Comparison of ENCODE assay signal across 14 cellular contexts in the genomic region with DNA sequence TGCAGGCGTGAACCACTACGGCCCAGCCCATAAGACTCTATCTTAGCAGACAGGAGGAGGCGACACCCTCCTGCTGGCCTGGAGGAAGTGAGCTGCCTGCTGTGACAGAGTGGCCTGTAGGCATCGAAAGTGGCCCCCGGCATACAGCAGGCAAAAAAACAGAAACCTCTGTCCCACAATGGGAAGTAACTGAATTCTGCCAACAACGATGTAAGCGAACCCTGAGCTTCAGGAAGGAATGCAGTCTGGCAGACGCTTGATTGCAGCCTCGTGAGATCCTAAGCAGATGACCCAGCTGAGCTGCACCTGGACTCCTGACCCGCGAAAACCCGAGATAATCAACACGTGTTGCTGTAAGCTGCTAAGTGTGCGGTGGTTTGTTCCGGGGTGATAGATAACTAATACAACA. TPM values are rescaled to one million over a fixed set of nuclear protein-coding genes. Genes with fewer than 3 reads are reported as not detected.
A peak's percentile ranks its signal among the peaks of the same experiment; 100 is the strongest.
DNase-seq lines count a peak whose midpoint lies in the region; ATAC-seq and TF ChIP-seq lines count a peak whose summit lies in the region.
"Had no signal": no experiment of that assay in that cellular context is flagged by ENCODE, and none has a peak within 500 bp of the region (broad histone marks: within the 10 kb centered on the region; RNA-seq: fewer than 3 reads in every experiment).

No MANE protein-coding gene starts in this region.

- intact Hi-C loops in activated CD8-positive, alpha-beta T cell treated with anti-CD3 and anti-CD28 coated beads for 36 hours (cut with micrococcal nuclease), result no loop called here
- intact Hi-C loops in CD4-positive, alpha-beta T cell (cut with DNase I, micrococcal nuclease), result no loop called here
- intact Hi-C loops in Calu3 (cut with micrococcal nuclease; ENCODE audit: unreplicated experiment), result no loop called here
- intact Hi-C loops in thyroid gland (cut with DNase I), result no loop called here

- no peaks in the 10 kb centered on the region for H3K9me3 Mint-ChIP-seq in activated CD8-positive, alpha-beta T cell treated with anti-CD3 and anti-CD28 coated beads for 36 hours
- no peaks in the 10 kb centered on the region for H3K9me3 Mint-ChIP-seq in activated CD8-positive, alpha-beta T cell treated with anti-CD3 and anti-CD28 coated beads, Interleukin-2, amount 10 ng/mL, durations not matched to agents 7 days and 5 days (ENCODE audit: insufficient read depth)
- no peaks in the 10 kb centered on the region for H3K9me3 Mint-ChIP-seq in stimulated activated naive B cell treated with anti-CD40 and anti-IgM and Interleukin-4, amounts not matched to agents 10 μg/mL and 1 μg/mL and 100 μg/mL, for 72 hours
- H3K9me3 Mint-ChIP-seq in CD4-positive, alpha-beta T cell, result no peaks in the 10 kb centered on the region
- no peaks in the 10 kb centered on the region for H3K9me3 Mint-ChIP-seq in Calu3 (ENCODE audit: low read depth, unreplicated experiment)

- no peak for TF ChIP-seq CTCF in activated CD8-positive, alpha-beta T cell treated with anti-CD3 and anti-CD28 coated beads for 36 hours (IDR thresholded peaks at IDR 0.05)
- TF ChIP-seq CTCF in CD4-positive, alpha-beta T cell (IDR thresholded peaks at IDR 0.05), result no peak
- TF ChIP-seq CTCF in Calu3 (IDR thresholded peaks at IDR 0.05; ENCODE audit: unreplicated experiment) (no peak), thyroid gland (IDR thresholded peaks at IDR 0.05) (no peak)

- peak; percentile 55 for ATAC-seq in activated CD8-positive, alpha-beta T cell treated with anti-CD3 and anti-CD28 coated beads for 36 hours
- ATAC-seq in activated CD8-positive, alpha-beta T cell treated with anti-CD3 and anti-CD28 coated beads, Interleukin-2, amount 10 ng/mL, durations not matched to agents 7 days and 5 days, result no peak
- peak; percentile 83 to 89 for ATAC-seq in stimulated activated naive B cell treated with anti-CD40 and anti-IgM and Interleukin-4, amounts not matched to agents 10 μg/mL and 1 μg/mL and 100 μg/mL, for 72 hours (replicated peaks)
- no peak for ATAC-seq in CD4-positive, alpha-beta T cell (ENCODE audit: poor library complexity)
- ATAC-seq: activated CD8-positive, alpha-beta memory T cell treated with anti-CD3 and anti-CD28 coated beads, Interleukin-2, amount 10 ng/mL, durations not matched to agents 7 days and 5 days had no signal

- peaks cover 9% of the 10 kb centered on the region for H3K27me3 Mint-ChIP-seq in activated CD8-positive, alpha-beta T cell treated with anti-CD3 and anti-CD28 coated beads for 36 hours
- H3K27me3 Mint-ChIP-seq in activated CD8-positive, alpha-beta T cell treated with anti-CD3 and anti-CD28 coated beads, Interleukin-2, amount 10 ng/mL, durations not matched to agents 7 days and 5 days (ENCODE audit: low read depth), result peaks cover 15% of the 10 kb centered on the region
- no peaks in the 10 kb centered on the region for H3K27me3 Mint-ChIP-seq in stimulated activated naive B cell treated with anti-CD40 and anti-IgM and Interleukin-4, amounts not matched to agents 10 μg/mL and 1 μg/mL and 100 μg/mL, for 72 hours
- H3K27me3 Mint-ChIP-seq in CD4-positive, alpha-beta T cell, result peaks cover 13% of the 10 kb centered on the region
- H3K27me3 Mint-ChIP-seq in Calu3 (ENCODE audit: unreplicated experiment), result peaks cover 18% of the 10 kb centered on the region

- H3K4me3 Mint-ChIP-seq in activated CD8-positive, alpha-beta T cell treated with anti-CD3 and anti-CD28 coated beads for 36 hours, result no peak overlapping the region
- H3K4me3 Mint-ChIP-seq in activated CD8-positive, alpha-beta T cell treated with anti-CD3 and anti-CD28 coated beads, Interleukin-2, amount 10 ng/mL, durations not matched to agents 7 days and 5 days, result no peak overlapping the region
- H3K4me3 Mint-ChIP-seq in stimulated activated naive B cell treated with anti-CD40 and anti-IgM and Interleukin-4, amounts not matched to agents 10 μg/mL and 1 μg/mL and 100 μg/mL, for 72 hours, result peak overlapping the region in 1 of 2 donors; percentile 21
- no peak overlapping the region for H3K4me3 Mint-ChIP-seq in CD4-positive, alpha-beta T cell
- no peak overlapping the region for H3K4me3 Mint-ChIP-seq in Calu3 (ENCODE audit: low read depth, unreplicated experiment)
- H3K4me3 Mint-ChIP-seq: activated CD8-positive, alpha-beta memory T cell treated with anti-CD3 and anti-CD28 coated beads, Interleukin-2, amount 10 ng/mL, durations not matched to agents 7 days and 5 days; neural crest cell had no signal

- H3K36me3 Mint-ChIP-seq in activated CD8-positive, alpha-beta T cell treated with anti-CD3 and anti-CD28 coated beads for 36 hours (ENCODE audit: low read depth), result no peaks in the 10 kb centered on the region
- H3K36me3 Mint-ChIP-seq in activated CD8-positive, alpha-beta T cell treated with anti-CD3 and anti-CD28 coated beads, Interleukin-2, amount 10 ng/mL, durations not matched to agents 7 days and 5 days (ENCODE audit: low read depth), result no peaks in the 10 kb centered on the region
- H3K36me3 Mint-ChIP-seq in stimulated activated naive B cell treated with anti-CD40 and anti-IgM and Interleukin-4, amounts not matched to agents 10 μg/mL and 1 μg/mL and 100 μg/mL, for 72 hours, result no peaks in the 10 kb centered on the region
- no peaks in the 10 kb centered on the region for H3K36me3 Mint-ChIP-seq in CD4-positive, alpha-beta T cell (ENCODE audit: low read depth)
- H3K36me3 Mint-ChIP-seq in Calu3 (ENCODE audit: insufficient read depth, unreplicated experiment), result no peaks in the 10 kb centered on the region
- H3K36me3 Mint-ChIP-seq: activated CD8-positive, alpha-beta memory T cell treated with anti-CD3 and anti-CD28 coated beads, Interleukin-2, amount 10 ng/mL, durations not matched to agents 7 days and 5 days had no signal

- H3K4me1 ChIP-seq in thyroid gland, result no peaks in the 10 kb centered on the region
- H3K4me1 ChIP-seq: uterus had no signal

- peak; percentile 4 for DNase-seq in activated CD8-positive, alpha-beta T cell treated with anti-CD3 and anti-CD28 coated beads for 36 hours
- DNase-seq in activated CD8-positive, alpha-beta T cell treated with anti-CD3 and anti-CD28 coated beads, Interleukin-2, amount 10 ng/mL, durations not matched to agents 7 days and 5 days, result no peak
- DNase-seq in MV-4-11 (lab: John Stamatoyannopoulos, UW) (peak; percentile 94), erythroblast (lab: John Stamatoyannopoulos, UW) (peak; percentile 56 to 77), Calu3 (no peak), thyroid gland (no peak)
- DNase-seq in stimulated activated naive B cell treated with anti-CD40 and anti-IgM and Interleukin-4, amounts not matched to agents 10 μg/mL and 1 μg/mL and 100 μg/mL, for 72 hours, result peak; percentile 29
- no peak for DNase-seq in CD4-positive, alpha-beta T cell
- DNase-seq: ACHN; activated CD8-positive, alpha-beta memory T cell treated with anti-CD3 and anti-CD28 coated beads, Interleukin-2, amount 10 ng/mL, durations not matched to agents 7 days and 5 days; uterus had no signal

- no peak overlapping the region for H3K27ac ChIP-seq in CD4-positive, alpha-beta T cell (ENCODE audit: low read depth, low read length)
- no peak overlapping the region for H3K27ac ChIP-seq in thyroid gland
- H3K27ac ChIP-seq: SK-N-MC, uterus had no signal

- H3K27me3 ChIP-seq in CD4-positive, alpha-beta T cell (ENCODE audit: control insufficient read depth, insufficient read depth, low read length), result peaks cover 6% of the 10 kb centered on the region
- H3K27me3 ChIP-seq in thyroid gland, result no peaks in the 10 kb centered on the region
- H3K27me3 ChIP-seq: uterus had no signal

- CTCF ChIA-PET in activated CD8-positive, alpha-beta T cell treated with anti-CD3 and anti-CD28 coated beads for 36 hours (lab: Charles Lee), result interaction anchor here (1.7 kb wide), 1 partner anchor 11 kb away, joined by 5 read pairs; no protein-coding TSS in a partner anchor
- CTCF ChIA-PET in activated CD8-positive, alpha-beta T cell treated with anti-CD3 and anti-CD28 coated beads, Interleukin-2, amount 10 ng/mL, durations not matched to agents 7 days and 5 days (lab: Charles Lee), result interaction anchor here (1.5 kb wide), 1 partner anchor 14 kb away, joined by 4 read pairs; no protein-coding TSS in a partner anchor
- CTCF ChIA-PET in CD4-positive, alpha-beta T cell (lab: Charles Lee), result no interaction called here
- CTCF ChIA-PET in Calu3 (lab: Charles Lee), result no interaction called here

- TF ChIP-seq POLR2A in erythroblast (IDR thresholded peaks at IDR 0.05; ENCODE audit: low read length) (no peak), thyroid gland (IDR thresholded peaks at IDR 0.05) (no peak)

- H3K9me3 ChIP-seq in CD4-positive, alpha-beta T cell (ENCODE audit: control insufficient read depth, low read length), result no peaks in the 10 kb centered on the region
- H3K9me3 ChIP-seq in thyroid gland, result no peaks in the 10 kb centered on the region
- H3K9me3 ChIP-seq: uterus had no signal

- H3K4me3 ChIP-seq in thyroid gland (replicated peaks in 1 of 3), result no peak overlapping the region
- H3K4me3 ChIP-seq: SK-N-MC, uterus had no signal

- no TSS peak for BruUV-seq in Calu3 (replicated peaks; lab: Mats Ljungman, UMichigan)

- no peak overlapping the region for H3K27ac Mint-ChIP-seq in activated CD8-positive, alpha-beta T cell treated with anti-CD3 and anti-CD28 coated beads for 36 hours
- no peak overlapping the region for H3K27ac Mint-ChIP-seq in activated CD8-positive, alpha-beta T cell treated with anti-CD3 and anti-CD28 coated beads, Interleukin-2, amount 10 ng/mL, durations not matched to agents 7 days and 5 days
- no peak overlapping the region for H3K27ac Mint-ChIP-seq in stimulated activated naive B cell treated with anti-CD40 and anti-IgM and Interleukin-4, amounts not matched to agents 10 μg/mL and 1 μg/mL and 100 μg/mL, for 72 hours
- H3K27ac Mint-ChIP-seq in CD4-positive, alpha-beta T cell, result no peak overlapping the region
- no peak overlapping the region for H3K27ac Mint-ChIP-seq in Calu3 (ENCODE audit: unreplicated experiment)
- H3K27ac Mint-ChIP-seq: activated CD8-positive, alpha-beta memory T cell treated with anti-CD3 and anti-CD28 coated beads, Interleukin-2, amount 10 ng/mL, durations not matched to agents 7 days and 5 days had no signal

- H3K36me3 ChIP-seq in thyroid gland, result no peaks in the 10 kb centered on the region
- H3K36me3 ChIP-seq: uterus had no signal

- 43 to 71% methylated on average over 12 of the region's 15 CpGs for WGBS in thyroid gland, 2 donors

- POLR2A ChIA-PET in activated CD8-positive, alpha-beta T cell treated with anti-CD3 and anti-CD28 coated beads for 36 hours (lab: Charles Lee), result no interaction called here
- POLR2A ChIA-PET in activated CD8-positive, alpha-beta T cell treated with anti-CD3 and anti-CD28 coated beads, Interleukin-2, amount 10 ng/mL, durations not matched to agents 7 days and 5 days (lab: Charles Lee), result no interaction called here
- POLR2A ChIA-PET in CD4-positive, alpha-beta T cell (lab: Charles Lee), result no interaction called here

- H3K4me1 Mint-ChIP-seq in activated CD8-positive, alpha-beta T cell treated with anti-CD3 and anti-CD28 coated beads for 36 hours (ENCODE audit: low read depth), result peaks cover 5% of the 10 kb centered on the region
- H3K4me1 Mint-ChIP-seq in activated CD8-positive, alpha-beta T cell treated with anti-CD3 and anti-CD28 coated beads, Interleukin-2, amount 10 ng/mL, durations not matched to agents 7 days and 5 days (ENCODE audit: low read depth), result no peaks in the 10 kb centered on the region
- peaks cover 30 to 36% of the 10 kb centered on the region in 2 donors for H3K4me1 Mint-ChIP-seq in stimulated activated naive B cell treated with anti-CD40 and anti-IgM and Interleukin-4, amounts not matched to agents 10 μg/mL and 1 μg/mL and 100 μg/mL, for 72 hours
- H3K4me1 Mint-ChIP-seq in CD4-positive, alpha-beta T cell (ENCODE audit: low read depth), result no peaks in the 10 kb centered on the region
- H3K4me1 Mint-ChIP-seq in Calu3 (ENCODE audit: low read depth, unreplicated experiment), result no peaks in the 10 kb centered on the region
- H3K4me1 Mint-ChIP-seq: activated CD8-positive, alpha-beta memory T cell treated with anti-CD3 and anti-CD28 coated beads, Interleukin-2, amount 10 ng/mL, durations not matched to agents 7 days and 5 days had no signal

RNA-seq across cellular contexts. Expression of a gene that starts 13.6 kb away (rescaled TPM):
- total RNA-seq in activated CD8-positive, alpha-beta T cell treated with anti-CD3 and anti-CD28 coated beads for 36 hours, result not detected
- total RNA-seq in activated CD8-positive, alpha-beta T cell treated with anti-CD3 and anti-CD28 coated beads, Interleukin-2, amount 10 ng/mL, durations not matched to agents 7 days and 5 days, result not detected
- total RNA-seq in CD4-positive, alpha-beta T cell, result not detected
- total RNA-seq in Calu3 (2022) (not detected in 2 replicates), thyroid gland (10 to 100 TPM in 3 of 4 donors, 1 to 10 TPM in 1; 3.9 to 13.3 (median 11.2) TPM)
- total RNA-seq: activated CD8-positive, alpha-beta memory T cell treated with anti-CD3 and anti-CD28 coated beads, Interleukin-2, amount 10 ng/mL, durations not matched to agents 7 days and 5 days; bronchial epithelial cell had no signal

Comparison
In these comparisons a context has a peak if more than half of its experiments do, and no peak if none do; other contexts are left out.
1. ATAC-seq: peak in activated CD8-positive, alpha-beta T cell treated with anti-CD3 and anti-CD28 coated beads for 36 hours (single experiment) and stimulated activated naive B cell treated with anti-CD40 and anti-IgM and Interleukin-4, amounts not matched to agents 10 μg/mL and 1 μg/mL and 100 μg/mL, for 72 hours (2 of 2); none in activated CD8-positive, alpha-beta T cell treated with anti-CD3 and anti-CD28 coated beads, Interleukin-2, amount 10 ng/mL, durations not matched to agents 7 days and 5 days (single experiment) and CD4-positive, alpha-beta T cell (single experiment).
2. DNase-seq: peak in activated CD8-positive, alpha-beta T cell treated with anti-CD3 and anti-CD28 coated beads for 36 hours (single experiment), MV-4-11 (single experiment), erythroblast (2 of 2) and stimulated activated naive B cell treated with anti-CD40 and anti-IgM and Interleukin-4, amounts not matched to agents 10 μg/mL and 1 μg/mL and 100 μg/mL, for 72 hours (single experiment); none in activated CD8-positive, alpha-beta T cell treated with anti-CD3 and anti-CD28 coated beads, Interleukin-2, amount 10 ng/mL, durations not matched to agents 7 days and 5 days (single experiment), CD4-positive, alpha-beta T cell (0 of 10), Calu3 (single experiment) and thyroid gland (0 of 2).
3. CTCF ChIA-PET loops: an anchor here in activated CD8-positive, alpha-beta T cell treated with anti-CD3 and anti-CD28 coated beads for 36 hours (1.7 kb wide) and activated CD8-positive, alpha-beta T cell treated with anti-CD3 and anti-CD28 coated beads, Interleukin-2, amount 10 ng/mL, durations not matched to agents 7 days and 5 days (1.5 kb wide); none called in CD4-positive, alpha-beta T cell and Calu3.